17 cellular contexts compared by ENCODE assay signal in the genomic region with DNA sequence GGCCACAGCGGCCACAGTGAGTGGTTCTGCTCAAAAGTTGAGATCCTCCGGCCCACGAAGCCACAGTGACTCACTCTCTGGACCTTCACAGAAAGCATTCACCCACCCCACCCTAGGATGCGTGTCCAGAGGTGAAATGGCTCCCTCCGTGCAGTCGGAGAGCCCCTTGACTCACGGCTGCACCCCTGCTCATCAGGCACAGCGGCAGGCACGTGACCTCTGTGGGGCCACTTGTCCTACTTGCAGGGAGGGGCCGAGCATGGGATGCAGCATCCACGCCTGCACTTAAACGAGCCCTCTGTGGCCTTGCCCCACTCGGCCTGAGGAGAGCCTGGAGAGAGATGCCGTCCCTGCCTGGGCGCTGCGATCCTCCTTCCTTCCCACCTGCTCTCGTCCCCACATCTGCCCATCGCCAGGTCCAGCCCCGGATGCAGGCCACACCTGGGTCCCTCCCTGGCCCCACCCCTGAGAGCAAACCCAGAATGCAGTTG. TPM values are rescaled to one million over a fixed set of nuclear protein-coding genes. Genes with fewer than 3 reads are reported as not detected.
DNase-seq lines count a peak whose midpoint lies in the region; ATAC-seq and TF ChIP-seq lines count a peak whose summit lies in the region.
"Had no signal": no experiment of that assay in that cellular context is flagged by ENCODE, and none has a peak within 500 bp of the region (broad histone marks: within the 10 kb centered on the region; RNA-seq: fewer than 3 reads in every experiment).

No MANE protein-coding gene starts in this region.

- no peak for TF ChIP-seq POLR2A in Peyer's patch (IDR thresholded peaks at IDR 0.05)
- TF ChIP-seq POLR2A in transverse colon (IDR thresholded peaks at IDR 0.05): no peak

- H3K4me2 ChIP-seq in trophoblast cell (ENCODE audit: low read length): no peak overlapping the region
- H3K4me2 ChIP-seq: KMS-11 had no signal

- no peak overlapping the region for H3K14ac ChIP-seq in trophoblast cell (ENCODE audit: low read length)

- in situ Hi-C loops in transverse colon (cut with MboI; ENCODE audit: low pct_ligation_motif_present in 1 of 4, low pct_unique_long_range_greater_than_20kb in 1 of 4, low sequenced_read_pairs in 3 of 4): no loop called here

- H2AFZ ChIP-seq in trophoblast cell (ENCODE audit: insufficient read depth, low read length, poor library complexity): no peak overlapping the region

- H3K18ac ChIP-seq in trophoblast cell (ENCODE audit: low read length): no peak overlapping the region

- H3K4me3 Mint-ChIP-seq in activated naive CD8-positive, alpha-beta T cell treated with anti-CD3 and anti-CD28 coated beads, Interleukin-2, amount 10 ng/mL, durations not matched to agents 7 days and 5 days: no peak overlapping the region
- H3K4me3 Mint-ChIP-seq in activated naive CD8-positive, alpha-beta T cell treated with anti-CD3 and anti-CD28 coated beads for 36 hours: no peak overlapping the region
- no peak overlapping the region for H3K4me3 Mint-ChIP-seq in immature natural killer cell
- H3K4me3 Mint-ChIP-seq: stimulated activated naive CD8-positive, alpha-beta T cell treated with anti-CD3 and anti-CD28 coated beads, Interleukin-15, Interleukin-2, amounts not matched to agents 100 ng/mL and 50 ng/mL, for 24 hours had no signal

- H3K23ac ChIP-seq in trophoblast cell (ENCODE audit: low read length): no peak overlapping the region

- no peaks in the 10 kb centered on the region for H3K36me3 ChIP-seq in Peyer's patch
- H3K36me3 ChIP-seq in transverse colon: no peaks in the 10 kb centered on the region
- no peaks in the 10 kb centered on the region for H3K36me3 ChIP-seq in trophoblast cell (ENCODE audit: control insufficient read depth in 1 of 2, insufficient read depth in 2 of 2, low read length in 2 of 2)
- H3K36me3 ChIP-seq: upper lobe of left lung had no signal

- H2BK12ac ChIP-seq in trophoblast cell (ENCODE audit: low read length): no peak overlapping the region

- TF ChIP-seq CTCF in Peyer's patch (IDR thresholded peaks at IDR 0.05) (no peak), transverse colon (IDR thresholded peaks at IDR 0.05) (no peak)

- no peak overlapping the region for H4K12ac ChIP-seq in trophoblast cell (ENCODE audit: low read depth, low read length)

- no peak overlapping the region for H2AK5ac ChIP-seq in trophoblast cell (ENCODE audit: low read length)

- H3K4me1 ChIP-seq in Peyer's patch (peaks cover 0 to 20% (median 6%) of the 10 kb centered on the region in 4 donors), transverse colon (peaks cover 4 to 31% (median 16%) of the 10 kb centered on the region in 4 donors), trophoblast cell (ENCODE audit: control insufficient read depth in 1 of 2, insufficient read depth in 2 of 2, low read length in 2 of 2) (no peaks in the 10 kb centered on the region)

- no peak overlapping the region for H4K8ac ChIP-seq in trophoblast cell (ENCODE audit: low read depth, low read length)

- no peak overlapping the region for H2BK5ac ChIP-seq in trophoblast cell (ENCODE audit: low read depth, low read length, poor library complexity)

- ATAC-seq in activated naive CD8-positive, alpha-beta T cell treated with anti-CD3 and anti-CD28 coated beads, Interleukin-2, amount 10 ng/mL, durations not matched to agents 7 days and 5 days (ENCODE audit: low read depth): no peak
- ATAC-seq in left ventricle myocardium superior (no peak), GM18511 (IDR thresholded peaks at IDR 0.05; ENCODE audit: unreplicated experiment) (no peak)

- peak; percentile 24 for DNase-seq in activated naive CD8-positive, alpha-beta T cell treated with anti-CD3 and anti-CD28 coated beads, Interleukin-2, amount 10 ng/mL, durations not matched to agents 7 days and 5 days
- no peak for DNase-seq in activated naive CD8-positive, alpha-beta T cell treated with anti-CD3 and anti-CD28 coated beads for 36 hours
- peak in 2 of 3 donors; percentile 42 to 46 for DNase-seq in Peyer's patch
- DNase-seq in left ventricle myocardium superior: peak; percentile 20
- DNase-seq in transverse colon: peak; percentile 5
- no peak for DNase-seq in trophoblast cell
- DNase-seq in immature natural killer cell: no peak
- DNase-seq: activated CD4-positive, alpha-beta T cell treated with anti-CD3 and anti-CD28 coated beads for 1 hour; CD8-positive, alpha-beta memory T cell; hypothalamus; sigmoid colon had no signal

- H3K9me3 ChIP-seq in Peyer's patch (no peaks in the 10 kb centered on the region), transverse colon (no peaks in the 10 kb centered on the region), trophoblast cell (ENCODE audit: insufficient read depth, low read depth, low read length) (peaks cover 3% of the 10 kb centered on the region)
- H3K9me3 ChIP-seq: sigmoid colon, upper lobe of left lung had no signal

- no peak for TF ChIP-seq EP300 in transverse colon (IDR thresholded peaks at IDR 0.05; ENCODE audit: low read depth)

- no peak overlapping the region for H2BK120ac ChIP-seq in trophoblast cell (ENCODE audit: insufficient read depth, low read length, poor library complexity)

- H3K79me1 ChIP-seq in trophoblast cell (ENCODE audit: low read length): no peaks in the 10 kb centered on the region

- no peaks in the 10 kb centered on the region for H3K27me3 ChIP-seq in Peyer's patch
- peaks cover 31% of the 10 kb centered on the region for H3K27me3 ChIP-seq in transverse colon
- H3K27me3 ChIP-seq in trophoblast cell (ENCODE audit: insufficient read depth, low read length): no peaks in the 10 kb centered on the region

- 75% methylated on average over 17 of the region's 19 CpGs; no CpG with 5 or more reads in 1 of the 2 donors for WGBS in transverse colon (ENCODE audit: low coverage in 1 of 2), 2 donors
- WGBS in trophoblast cell (ENCODE audit: extremely low coverage, insufficient coverage, insufficient read length): no CpG with 5 or more reads among the region's 19 CpGs

- H3K4ac ChIP-seq in trophoblast cell (ENCODE audit: low read depth, low read length): no peak overlapping the region

- intact Hi-C loops in left ventricle myocardium superior (cut with micrococcal nuclease): no loop called here
- intact Hi-C loops in transverse colon (cut with DNase I; ENCODE audit: low total_unique reads): no loop called here

- no peak overlapping the region for H3K9ac ChIP-seq in trophoblast cell (ENCODE audit: low read length)
- H3K9ac ChIP-seq: KMS-11 had no signal

- no peaks in the 10 kb centered on the region for H3K27me3 Mint-ChIP-seq in activated naive CD8-positive, alpha-beta T cell treated with anti-CD3 and anti-CD28 coated beads, Interleukin-2, amount 10 ng/mL, durations not matched to agents 7 days and 5 days
- no peaks in the 10 kb centered on the region for H3K27me3 Mint-ChIP-seq in activated naive CD8-positive, alpha-beta T cell treated with anti-CD3 and anti-CD28 coated beads for 36 hours
- no peaks in the 10 kb centered on the region for H3K27me3 Mint-ChIP-seq in immature natural killer cell (ENCODE audit: low read depth in 3 of 3)
- H3K27me3 Mint-ChIP-seq: CD8-positive, alpha-beta memory T cell; stimulated activated naive CD8-positive, alpha-beta T cell treated with anti-CD3 and anti-CD28 coated beads, Interleukin-15, Interleukin-2, amounts not matched to agents 100 ng/mL and 50 ng/mL, for 24 hours had no signal

- H3K9me3 Mint-ChIP-seq in activated naive CD8-positive, alpha-beta T cell treated with anti-CD3 and anti-CD28 coated beads, Interleukin-2, amount 10 ng/mL, durations not matched to agents 7 days and 5 days: no peaks in the 10 kb centered on the region
- H3K9me3 Mint-ChIP-seq in activated naive CD8-positive, alpha-beta T cell treated with anti-CD3 and anti-CD28 coated beads for 36 hours: no peaks in the 10 kb centered on the region
- H3K9me3 Mint-ChIP-seq in immature natural killer cell: no peaks in the 10 kb centered on the region
- H3K9me3 Mint-ChIP-seq: CD8-positive, alpha-beta memory T cell; stimulated activated naive CD8-positive, alpha-beta T cell treated with anti-CD3 and anti-CD28 coated beads, Interleukin-15, Interleukin-2, amounts not matched to agents 100 ng/mL and 50 ng/mL, for 24 hours had no signal

- no peak overlapping the region for H4K91ac ChIP-seq in trophoblast cell (ENCODE audit: low read depth, low read length)

- H3K4me3 ChIP-seq in Peyer's patch (no peak overlapping the region), transverse colon (no peak overlapping the region), trophoblast cell (ENCODE audit: low read depth, low read length) (no peak overlapping the region)
- H3K4me3 ChIP-seq: sigmoid colon, upper lobe of left lung had no signal

- POLR2A ChIA-PET in activated naive CD8-positive, alpha-beta T cell treated with anti-CD3 and anti-CD28 coated beads, Interleukin-2, amount 10 ng/mL, durations not matched to agents 7 days and 5 days (lab: Charles Lee): no interaction called here

- peaks cover 2% of the 10 kb centered on the region for H3K36me3 Mint-ChIP-seq in activated naive CD8-positive, alpha-beta T cell treated with anti-CD3 and anti-CD28 coated beads, Interleukin-2, amount 10 ng/mL, durations not matched to agents 7 days and 5 days
- no peaks in the 10 kb centered on the region for H3K36me3 Mint-ChIP-seq in activated naive CD8-positive, alpha-beta T cell treated with anti-CD3 and anti-CD28 coated beads for 36 hours
- H3K36me3 Mint-ChIP-seq in immature natural killer cell: no peaks in the 10 kb centered on the region
- H3K36me3 Mint-ChIP-seq: CD8-positive, alpha-beta memory T cell had no signal

- no peaks in the 10 kb centered on the region for H3K79me2 ChIP-seq in trophoblast cell (ENCODE audit: control insufficient read depth, insufficient read depth, low read length, poor library complexity)

- peak overlapping the region; percentile 16 for H3K27ac Mint-ChIP-seq in activated naive CD8-positive, alpha-beta T cell treated with anti-CD3 and anti-CD28 coated beads, Interleukin-2, amount 10 ng/mL, durations not matched to agents 7 days and 5 days
- no peak overlapping the region for H3K27ac Mint-ChIP-seq in activated naive CD8-positive, alpha-beta T cell treated with anti-CD3 and anti-CD28 coated beads for 36 hours
- peak overlapping the region in 1 of 6 donors; percentile 2 for H3K27ac Mint-ChIP-seq in immature natural killer cell
- H3K27ac Mint-ChIP-seq: stimulated activated naive CD8-positive, alpha-beta T cell treated with anti-CD3 and anti-CD28 coated beads, Interleukin-15, Interleukin-2, amounts not matched to agents 100 ng/mL and 50 ng/mL, for 24 hours had no signal

- H3K27ac ChIP-seq in Peyer's patch (no peak overlapping the region), transverse colon (no peak overlapping the region), trophoblast cell (ENCODE audit: low read depth, low read length) (no peak overlapping the region)
- H3K27ac ChIP-seq: KMS-11, sigmoid colon, upper lobe of left lung had no signal

- peaks cover 41% of the 10 kb centered on the region for H3K4me1 Mint-ChIP-seq in activated naive CD8-positive, alpha-beta T cell treated with anti-CD3 and anti-CD28 coated beads, Interleukin-2, amount 10 ng/mL, durations not matched to agents 7 days and 5 days
- H3K4me1 Mint-ChIP-seq in activated naive CD8-positive, alpha-beta T cell treated with anti-CD3 and anti-CD28 coated beads for 36 hours: peaks cover 24% of the 10 kb centered on the region
- peaks cover 26% of the 10 kb centered on the region in 2 donors for H3K4me1 Mint-ChIP-seq in immature natural killer cell

RNA-seq across cellular contexts. Expression of a gene that starts 28.7 kb away (rescaled TPM):
- under 1 TPM; 0.33 to 0.37 TPM for total RNA-seq in activated naive CD8-positive, alpha-beta T cell treated with anti-CD3 and anti-CD28 coated beads, Interleukin-2, amount 10 ng/mL, durations not matched to agents 7 days and 5 days
- total RNA-seq in activated naive CD8-positive, alpha-beta T cell treated with anti-CD3 and anti-CD28 coated beads for 36 hours: not detected
- total RNA-seq in Peyer's patch (under 1 TPM in 1 of 4 donors, not detected in 3; 0.76 TPM), left ventricle myocardium superior (not detected), transverse colon (10 to 100 TPM in 1 of 4 donors, 1 to 10 TPM in 3; 1.5 to 23.9 (median 4.7) TPM)
- polyA plus RNA-seq in trophoblast cell (2013): 0.03 and 0.08 TPM in 2 replicates
- not detected for polyA plus RNA-seq in immature natural killer cell
- total RNA-seq: CD8-positive, alpha-beta memory T cell; H4; OCI-LY7 had no signal
- polyA plus RNA-seq: CD8-positive, alpha-beta memory T cell had no signal

RNA-seq across cellular contexts. Expression of a gene that starts 59.0 kb away (rescaled TPM):
- 10 to 100 TPM; 17.9 to 18.9 TPM for total RNA-seq in activated naive CD8-positive, alpha-beta T cell treated with anti-CD3 and anti-CD28 coated beads, Interleukin-2, amount 10 ng/mL, durations not matched to agents 7 days and 5 days
- 10 to 100 TPM; 19.3 to 19.8 TPM for total RNA-seq in activated naive CD8-positive, alpha-beta T cell treated with anti-CD3 and anti-CD28 coated beads for 36 hours
- total RNA-seq in Peyer's patch (10 to 100 TPM; 11.6 to 15.4 (median 13.3) TPM), left ventricle myocardium superior (11.1 TPM), transverse colon (10 to 100 TPM; 10.8 to 13.0 (median 11.9) TPM)
- 13.3 and 13.7 TPM in 2 replicates for polyA plus RNA-seq in trophoblast cell (2013)
- 10 to 100 TPM; 10.4 to 15.3 (median 12.5) TPM for polyA plus RNA-seq in immature natural killer cell

Comparison
In these comparisons a context has a peak if more than half of its experiments do, and no peak if none do; other contexts are left out.
1. DNase-seq: peak in activated naive CD8-positive, alpha-beta T cell treated with anti-CD3 and anti-CD28 coated beads, Interleukin-2, amount 10 ng/mL, durations not matched to agents 7 days and 5 days (single experiment), Peyer's patch (2 of 3), left ventricle myocardium superior (single experiment) and transverse colon (single experiment); none in activated naive CD8-positive, alpha-beta T cell treated with anti-CD3 and anti-CD28 coated beads for 36 hours (single experiment), trophoblast cell (0 of 2) and immature natural killer cell (0 of 3).